In genomic region chr9:92482336-92482735, GRCh38 we compare ENCODE assay signal across 2 cellular contexts.
TF ChIP-seq lines count a peak whose summit lies in the region.

TSS of gene ASPN (minus strand) at chr9:92482506.

TF ChIP-seq in liver, 16 proteins besides CTCF, POLR2A, EP300 and RAD21 (continued from another document):
- TF ChIP-seq REST (IDR thresholded peaks at IDR 0.05) (no peak), FOXA2 (IDR thresholded peaks at IDR 0.05) (no peak), RXRA (IDR thresholded peaks at IDR 0.05) (no peak), JUND (IDR thresholded peaks at IDR 0.05) (no peak)

TF ChIP-seq in HepG2, 621 proteins besides CTCF, POLR2A, EP300 and RAD21 (continued from another document):
- TF ChIP-seq TOE1 (CRISPR knock-in tag; IDR thresholded peaks at IDR 0.05) (no peak), ZNF772 (CRISPR knock-in tag; IDR thresholded peaks at IDR 0.05) (no peak), ZSCAN20 (CRISPR knock-in tag; IDR thresholded peaks at IDR 0.05; ENCODE audit: borderline replicate concordance) (no peak), CEBPB (IDR thresholded peaks at IDR 0.05; ENCODE audit: borderline replicate concordance, low read depth, low read length) (no peak), ZSCAN31 (CRISPR knock-in tag; IDR thresholded peaks at IDR 0.05; ENCODE audit: low read depth) (no peak), MTA1 (CRISPR knock-in tag; IDR thresholded peaks at IDR 0.05; ENCODE audit: borderline replicate concordance) (no peak)
TF ChIP-seq in HepG2: peak in this region for 0.
